ENCODE assay signal across 27 cellular contexts in genomic region chr4:1235381-1236102, GRCh38. TPM values are rescaled to one million over a fixed set of nuclear protein-coding genes. Genes with fewer than 3 reads are reported as not detected.
A peak's percentile ranks its signal among the peaks of the same experiment; 100 is the strongest.
DNase-seq lines count a peak whose midpoint lies in the region; TF ChIP-seq lines count a peak whose summit lies in the region.
"Had no signal": no experiment of that assay in that cellular context is flagged by ENCODE, and none has a peak within 500 bp of the region (broad histone marks: within the 10 kb centered on the region; RNA-seq: fewer than 3 reads in every experiment).

No MANE protein-coding gene starts in this region.

- no peak overlapping the region for H3K4me3 ChIP-seq in tibial artery
- H3K4me3 ChIP-seq: adrenal gland, BLaER1, cardiac muscle cell, dorsolateral prefrontal cortex, hepatocyte had no signal

- H3K36me3 Mint-ChIP-seq in brain (peaks cover 62% of the 10 kb centered on the region), nephron (ENCODE audit: low read depth) (peaks cover 54% of the 10 kb centered on the region)

- peak; percentile 54 for DNase-seq in activated effector memory CD4-positive, alpha-beta T cell treated with anti-CD3 and anti-CD28 coated beads, Interleukin-2, amount 50 U/mL, for 16 hours
- DNase-seq in activated effector memory CD4-positive, alpha-beta T cell treated with Interleukin-2 at 50 U/mL for 16 hours = no peak
- DNase-seq in tibial artery (peak; percentile 9 to 63), NCI-H69 (lab: John Stamatoyannopoulos, UW) (no peak), SIG-M5 treated with dmso at 0.1 percent for 504 hours (lab: John Stamatoyannopoulos, UW; ENCODE audit: unreplicated experiment) (no peak)
- no peak for DNase-seq in stimulated activated CD4-positive, alpha-beta T cell treated with anti-CD3 and anti-CD28 coated beads, Interleukin-12 subunit alpha, Interleukin-12 subunit beta, amount 100 ng/mL, for 4 hours
- DNase-seq: activated CD4-positive, alpha-beta T cell treated with anti-CD3 and anti-CD28 coated beads for 4 hours; activated CD8-positive, alpha-beta memory T cell treated with anti-CD3 and anti-CD28 coated beads, Interleukin-2, amount 10 ng/mL, durations not matched to agents 7 days and 5 days; Calu3; foreskin fibroblast; islet precursor cell; mesendoderm; NCI-H1105; NCI-H2107; NCI-H510A treated with DMSO at 0.1 percent for 48 hours; SHP77 had no signal

- H3K36me3 ChIP-seq in tibial artery = peaks cover 46 to 98% (median 80%) of the 10 kb centered on the region in 3 donors

- peaks cover 32% of the 10 kb centered on the region for H3K4me1 Mint-ChIP-seq in brain
- peaks cover 35% of the 10 kb centered on the region for H3K4me1 Mint-ChIP-seq in nephron

- no peak overlapping the region for H3K27ac ChIP-seq in tibial artery
- H3K27ac ChIP-seq: 22Rv1, BLaER1, cardiac muscle cell, epithelial cell of prostate had no signal

- H3K4me3 Mint-ChIP-seq in brain = no peak overlapping the region
- H3K4me3 Mint-ChIP-seq in nephron = no peak overlapping the region
- H3K4me3 Mint-ChIP-seq: activated CD8-positive, alpha-beta memory T cell treated with anti-CD3 and anti-CD28 coated beads, Interleukin-2, amount 10 ng/mL, durations not matched to agents 7 days and 5 days; T-cell had no signal

- H3K27ac Mint-ChIP-seq in brain = peak overlapping the region in 4 of 5 experiments; percentile 13 to 86 (median 66)
- peak overlapping the region; percentile 94 to 98 (median 94) for H3K27ac Mint-ChIP-seq in nephron
- H3K27ac Mint-ChIP-seq: activated CD8-positive, alpha-beta memory T cell treated with anti-CD3 and anti-CD28 coated beads, Interleukin-2, amount 10 ng/mL, durations not matched to agents 7 days and 5 days; T-cell had no signal

- H3K27me3 Mint-ChIP-seq in brain (peaks cover 4% of the 10 kb centered on the region), nephron (ENCODE audit: low read depth) (no peaks in the 10 kb centered on the region)
- H3K27me3 Mint-ChIP-seq: activated CD8-positive, alpha-beta memory T cell treated with anti-CD3 and anti-CD28 coated beads, Interleukin-2, amount 10 ng/mL, durations not matched to agents 7 days and 5 days; naive thymus-derived CD8-positive, alpha-beta T cell; T-cell had no signal

- H3K9me3 ChIP-seq in tibial artery = no peaks in the 10 kb centered on the region
- H3K9me3 ChIP-seq: adrenal gland, BLaER1 had no signal

- intact Hi-C loops in tibial artery (cut with DNase I; ENCODE audit: low total_unique reads) = no loop called here

- H3K27me3 ChIP-seq in tibial artery = no peaks in the 10 kb centered on the region
- H3K27me3 ChIP-seq: adrenal gland, BLaER1, cardiac muscle cell, dorsolateral prefrontal cortex, hepatocyte had no signal

- H3K4me1 ChIP-seq in tibial artery = peaks cover 0 to 20% (median 0%) of the 10 kb centered on the region in 4 donors
- H3K4me1 ChIP-seq: BLaER1 had no signal

- TF ChIP-seq CTCF in brain (conservative IDR thresholded peaks at IDR 0.05) = no peak
- TF ChIP-seq CTCF in nephron (IDR thresholded peaks at IDR 0.05; ENCODE audit: unreplicated experiment in 3 of 3) = no peak
- no peak for TF ChIP-seq CTCF in tibial artery (IDR thresholded peaks at IDR 0.05)

- H3K9me3 Mint-ChIP-seq in brain (no peaks in the 10 kb centered on the region), nephron (no peaks in the 10 kb centered on the region)
- H3K9me3 Mint-ChIP-seq: naive thymus-derived CD8-positive, alpha-beta T cell; T-cell had no signal

RNA-seq across cellular contexts. Expression of gene CTBP1, which starts 13.4 kb away (rescaled TPM):
- 208 TPM for polyA plus RNA-seq in brain (ENCODE audit: insufficient read depth, low read depth, low replicate concordance)

RNA-seq across cellular contexts. Expression of gene MAEA, which starts 54.1 kb away (rescaled TPM):
- 70.7 TPM for polyA plus RNA-seq in brain (ENCODE audit: insufficient read depth, low read depth, low replicate concordance)

Comparison
In these comparisons a context has a peak if more than half of its experiments do, and no peak if none do; other contexts are left out.
1. DNase-seq: peak in activated effector memory CD4-positive, alpha-beta T cell treated with anti-CD3 and anti-CD28 coated beads, Interleukin-2, amount 50 U/mL, for 16 hours (single experiment) and tibial artery (2 of 2); none in activated effector memory CD4-positive, alpha-beta T cell treated with Interleukin-2 at 50 U/mL for 16 hours (single experiment), stimulated activated CD4-positive, alpha-beta T cell treated with anti-CD3 and anti-CD28 coated beads, Interleukin-12 subunit alpha, Interleukin-12 subunit beta, amount 100 ng/mL, for 4 hours (single experiment), NCI-H69 (single experiment) and SIG-M5 treated with dmso at 0.1 percent for 504 hours (single experiment).